ENCODE assay signal across 1 cellular context in the genomic region with DNA sequence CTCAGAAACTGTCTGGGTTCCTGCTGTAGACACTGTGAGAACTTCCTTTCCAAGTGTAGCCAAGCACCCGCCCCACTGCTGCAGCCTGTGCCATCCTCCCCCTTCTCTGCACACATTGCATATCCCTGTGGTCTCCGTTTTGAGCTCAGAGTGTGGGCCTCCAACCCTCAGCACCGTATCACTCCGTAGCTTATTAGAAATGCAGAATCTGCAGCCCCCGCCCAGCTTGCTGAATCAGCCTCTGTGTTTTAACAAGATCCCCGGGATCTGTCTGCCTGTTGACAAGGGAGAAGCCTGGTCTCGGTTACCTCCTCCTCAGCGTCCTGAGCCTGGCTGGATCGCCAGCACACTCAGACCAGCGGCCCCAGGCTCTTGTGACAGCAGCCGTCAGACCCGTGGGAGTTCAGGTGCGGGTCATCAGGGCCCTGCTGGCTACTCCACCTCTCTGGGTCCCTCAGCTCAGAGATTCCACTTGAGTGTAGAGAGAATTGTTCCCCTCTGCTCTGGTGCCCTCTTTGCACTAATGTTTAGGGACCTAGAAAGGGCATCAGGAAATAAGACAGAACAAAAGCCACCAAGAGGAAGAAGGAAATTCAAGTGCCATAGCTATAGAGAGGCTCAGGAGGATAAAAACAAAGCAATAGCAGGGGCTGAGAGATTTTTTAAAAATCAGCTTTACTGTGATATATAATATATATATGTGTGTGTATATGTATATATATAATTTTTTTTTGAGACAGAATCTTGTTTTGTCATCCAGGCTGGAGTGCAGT.
TF ChIP-seq lines count a peak whose summit lies in the region.

No MANE protein-coding gene starts in this region.

TF ChIP-seq in HCT116, 20 proteins besides CTCF, POLR2A, EP300 and RAD21 (continued from another document):
- TF ChIP-seq, protein P1, sequence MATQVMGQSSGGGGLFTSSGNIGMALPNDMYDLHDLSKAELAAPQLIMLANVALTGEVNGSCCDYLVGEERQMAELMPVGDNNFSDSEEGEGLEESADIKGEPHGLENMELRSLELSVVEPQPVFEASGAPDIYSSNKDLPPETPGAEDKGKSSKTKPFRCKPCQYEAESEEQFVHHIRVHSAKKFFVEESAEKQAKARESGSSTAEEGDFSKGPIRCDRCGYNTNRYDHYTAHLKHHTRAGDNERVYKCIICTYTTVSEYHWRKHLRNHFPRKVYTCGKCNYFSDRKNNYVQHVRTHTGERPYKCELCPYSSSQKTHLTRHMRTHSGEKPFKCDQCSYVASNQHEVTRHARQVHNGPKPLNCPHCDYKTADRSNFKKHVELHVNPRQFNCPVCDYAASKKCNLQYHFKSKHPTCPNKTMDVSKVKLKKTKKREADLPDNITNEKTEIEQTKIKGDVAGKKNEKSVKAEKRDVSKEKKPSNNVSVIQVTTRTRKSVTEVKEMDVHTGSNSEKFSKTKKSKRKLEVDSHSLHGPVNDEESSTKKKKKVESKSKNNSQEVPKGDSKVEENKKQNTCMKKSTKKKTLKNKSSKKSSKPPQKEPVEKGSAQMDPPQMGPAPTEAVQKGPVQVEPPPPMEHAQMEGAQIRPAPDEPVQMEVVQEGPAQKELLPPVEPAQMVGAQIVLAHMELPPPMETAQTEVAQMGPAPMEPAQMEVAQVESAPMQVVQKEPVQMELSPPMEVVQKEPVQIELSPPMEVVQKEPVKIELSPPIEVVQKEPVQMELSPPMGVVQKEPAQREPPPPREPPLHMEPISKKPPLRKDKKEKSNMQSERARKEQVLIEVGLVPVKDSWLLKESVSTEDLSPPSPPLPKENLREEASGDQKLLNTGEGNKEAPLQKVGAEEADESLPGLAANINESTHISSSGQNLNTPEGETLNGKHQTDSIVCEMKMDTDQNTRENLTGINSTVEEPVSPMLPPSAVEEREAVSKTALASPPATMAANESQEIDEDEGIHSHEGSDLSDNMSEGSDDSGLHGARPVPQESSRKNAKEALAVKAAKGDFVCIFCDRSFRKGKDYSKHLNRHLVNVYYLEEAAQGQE (IDR thresholded peaks at IDR 0.05; ENCODE audit: low read depth), result no peak
- TF ChIP-seq YY1 (IDR thresholded peaks at IDR 0.05; ENCODE audit: extremely low read depth, insufficient replicate concordance, low read depth, low read length), result no peak
- TF ChIP-seq EZH2 (IDR thresholded peaks at IDR 0.05), result no peak
